Comparison of ENCODE assay signal across 8 cellular contexts in genomic region chr16:50369133-50369804, GRCh38. TPM values are rescaled to one million over a fixed set of nuclear protein-coding genes. Genes with fewer than 3 reads are reported as not detected.
A peak's percentile ranks its signal among the peaks of the same experiment; 100 is the strongest.
DNase-seq lines count a peak whose midpoint lies in the region; ATAC-seq and TF ChIP-seq lines count a peak whose summit lies in the region.

No MANE protein-coding gene starts in this region.

- H3K27me3 ChIP-seq in GM23338 (ENCODE audit: insufficient read depth) (no peaks in the 10 kb centered on the region), SJCRH30 (no peaks in the 10 kb centered on the region)

- DNase-seq in GM23338 (ENCODE audit: low spot score) = no peak
- DNase-seq in SJCRH30 = no peak
- DNase-seq in fibroblast of mammary gland (ENCODE audit: low read depth) = no peak
- DNase-seq in NAMALWA (ENCODE audit: low spot score) = no peak
- no peak for DNase-seq in activated gamma-delta T cell treated with Interleukin-2 at 50 U/mL for 16 hours
- no peak for DNase-seq in hippocampal formation (lab: John Stamatoyannopoulos, UW)

- ATAC-seq in GM23338 (peak; percentile 31; the same call in 1 of the 3 replicates), GM18517 (IDR thresholded peaks at IDR 0.05; ENCODE audit: unreplicated experiment) (no peak)

- H3K4me1 ChIP-seq in GM23338 (ENCODE audit: insufficient read depth) = peaks cover 21% of the 10 kb centered on the region
- H3K4me1 ChIP-seq in SJCRH30 = no peaks in the 10 kb centered on the region; the same call in 1 of the 2 replicates

- H3K79me2 ChIP-seq in GM23338 (replicated peaks; ENCODE audit: insufficient read depth) = peaks cover 41% of the 10 kb centered on the region

- peak overlapping the region; percentile 44 for H3K4me3 ChIP-seq in GM23338
- H3K4me3 ChIP-seq in SJCRH30 = peak overlapping the region; percentile 56
- H3K4me3 ChIP-seq in fibroblast of mammary gland (ENCODE audit: control insufficient read depth, low read depth, low read length) = peak overlapping the region; percentile 44
- H3K4me3 ChIP-seq in skin epidermis = peak overlapping the region in 4 of 7 experiments; percentile 6 to 99 (median 63)

- TF ChIP-seq CTCF in GM23338 (conservative IDR thresholded peaks at IDR 0.05; ENCODE audit: low read depth in 2 of 2) (no peak), fibroblast of mammary gland (conservative IDR thresholded peaks at IDR 0.05; ENCODE audit: control insufficient read depth, insufficient read depth, low read depth, low read length) (no peak)

- peak overlapping the region; percentile 94 for H2AFZ ChIP-seq in GM23338

- peaks cover 26% of the 10 kb centered on the region for H4K20me1 ChIP-seq in GM23338 (replicated peaks; ENCODE audit: insufficient read depth)

- peaks cover 8% of the 10 kb centered on the region for H3K27me3 Mint-ChIP-seq in GM23338 (ENCODE audit: insufficient read depth, low read depth, poor library complexity)

- no peak overlapping the region for H3K27ac Mint-ChIP-seq in GM23338

- H3K9me3 ChIP-seq in SJCRH30 (replicated peaks) = no peaks in the 10 kb centered on the region

- H3K4me2 ChIP-seq in GM23338 = peak overlapping the region; percentile 75

- H3F3A ChIP-seq in GM23338 (replicated peaks; ENCODE audit: low read depth) = no peaks in the 10 kb centered on the region

- peak overlapping the region; percentile 78 for H3K4me3 Mint-ChIP-seq in GM23338

- no peaks in the 10 kb centered on the region for H3K9me2 ChIP-seq in GM23338 (ENCODE audit: insufficient read depth)

- H3K27ac ChIP-seq in GM23338 (ENCODE audit: low read depth) = no peak overlapping the region
- H3K27ac ChIP-seq in SJCRH30 = no peak overlapping the region
- peak overlapping the region in 11 of 21 experiments; percentile 21 to 96 (median 67) for H3K27ac ChIP-seq in skin epidermis

- peaks cover 6% of the 10 kb centered on the region; the same call in 1 of the 2 replicates for H3K36me3 ChIP-seq in GM23338 (ENCODE audit: insufficient read depth)
- H3K36me3 ChIP-seq in SJCRH30 = peaks cover 22% of the 10 kb centered on the region

- H3K9me3 Mint-ChIP-seq in GM23338 = no peaks in the 10 kb centered on the region

- peaks cover 11% of the 10 kb centered on the region for H3K4me1 Mint-ChIP-seq in GM23338

- peaks cover 28% of the 10 kb centered on the region for H3K36me3 Mint-ChIP-seq in GM23338 (ENCODE audit: low read depth)

TF ChIP-seq in GM23338, 12 proteins besides CTCF, POLR2A, EP300 and RAD21:
- TF ChIP-seq ZNF114 (CRISPR knock-in tag; IDR thresholded peaks at IDR 0.05) = no peak
- no peak for TF ChIP-seq ZNF331 (CRISPR knock-in tag; IDR thresholded peaks at IDR 0.05; ENCODE audit: low read depth)
- TF ChIP-seq JUNB (IDR thresholded peaks at IDR 0.05; ENCODE audit: unreplicated experiment) = no peak
- no peak for TF ChIP-seq ZNF462 (CRISPR knock-in tag; IDR thresholded peaks at IDR 0.05)
- TF ChIP-seq NANOG (IDR thresholded peaks at IDR 0.05; ENCODE audit: borderline replicate concordance) = no peak
- TF ChIP-seq EZH2phosphoT487 (IDR thresholded peaks at IDR 0.05; ENCODE audit: unreplicated experiment) = no peak
- TF ChIP-seq ETS1 (IDR thresholded peaks at IDR 0.05) = no peak
- TF ChIP-seq STAT1 (IDR thresholded peaks at IDR 0.05; ENCODE audit: unreplicated experiment) = no peak
- TF ChIP-seq CREB1 (CRISPR knock-in tag; IDR thresholded peaks at IDR 0.05; ENCODE audit: low read depth) = no peak

RNA-seq across cellular contexts. Expression of gene BRD7, which starts 0.5 kb away (rescaled TPM):
- 86.0 and 93.0 TPM in 2 replicates for total RNA-seq in GM23338 (2014; rRNA removed; shearing (Covaris generic))
- 149 and 211 TPM in 2 replicates for polyA plus RNA-seq in GM23338 (2016; fragmentation: Nextera tagmentation; extraction: Ambion mirVana)
- 81.6 and 86.8 TPM in 2 replicates for total RNA-seq in SJCRH30 (2014; rRNA removed; shearing (Covaris generic))

Comparison
In these comparisons a context has a peak if more than half of its experiments do, and no peak if none do; other contexts are left out.
1. H3K27ac ChIP-seq: peak in skin epidermis (11 of 21); none in GM23338 (single experiment) and SJCRH30 (single experiment).
2. Peak in every context shown above with its lines, with median percentiles within 50 percentile points of each other: H3K4me3 ChIP-seq.